Comparison of ENCODE assay signal across 36 cellular contexts in genomic region chr5:114989512-114989911, GRCh38.
"Had no signal": no experiment of that assay in that cellular context is flagged by ENCODE, and none has a peak within 500 bp of the region (broad histone marks: within the 10 kb centered on the region; RNA-seq: fewer than 3 reads in every experiment).

No MANE protein-coding gene starts in this region.

- H3K36me3 ChIP-seq: ascending aorta, cardiac muscle cell had no signal

- H3K27me3 Mint-ChIP-seq: activated CD4-positive, alpha-beta memory T cell treated with anti-CD3 and anti-CD28 coated beads, Interleukin-2, amount 10 ng/mL, durations not matched to agents 7 days and 5 days; activated CD4-positive, alpha-beta T cell treated with anti-CD3 and anti-CD28 coated beads, Interleukin-2, amount 10 ng/mL, durations not matched to agents 7 days and 5 days; activated CD8-positive, alpha-beta memory T cell treated with anti-CD3 and anti-CD28 coated beads, Interleukin-2, amount 10 ng/mL, durations not matched to agents 7 days and 5 days; activated naive CD4-positive, alpha-beta T cell treated with anti-CD3 and anti-CD28 coated beads, Interleukin-2, amount 10 ng/mL, durations not matched to agents 7 days and 5 days; activated naive CD4-positive, alpha-beta T cell treated with anti-CD3 and anti-CD28 coated beads, Interleukin-2, amount 50 U/mL, for 24 hours; activated naive CD8-positive, alpha-beta T cell treated with anti-CD3 and anti-CD28 coated beads, Interleukin-2, amount 10 ng/mL, durations not matched to agents 7 days and 5 days; activated naive CD8-positive, alpha-beta T cell treated with anti-CD3 and anti-CD28 coated beads, Interleukin-2, amount 50 U/mL, for 24 hours; activated T-cell treated with anti-CD3 and anti-CD28 coated beads, Interleukin-2, amount 50 U/mL, for 24 hours; central memory CD8-positive, alpha-beta T cell had no signal

- H3K4me3 Mint-ChIP-seq: activated CD4-positive, alpha-beta memory T cell treated with anti-CD3 and anti-CD28 coated beads, Interleukin-2, amount 10 ng/mL, durations not matched to agents 7 days and 5 days; activated CD4-positive, alpha-beta T cell treated with anti-CD3 and anti-CD28 coated beads for 36 hours; activated CD4-positive, alpha-beta T cell treated with anti-CD3 and anti-CD28 coated beads, Interleukin-2, amount 10 ng/mL, durations not matched to agents 7 days and 5 days; activated CD8-positive, alpha-beta memory T cell treated with anti-CD3 and anti-CD28 coated beads, Interleukin-2, amount 10 ng/mL, durations not matched to agents 7 days and 5 days; activated CD8-positive, alpha-beta T cell treated with anti-CD3 and anti-CD28 coated beads, Interleukin-2, amount 10 ng/mL, durations not matched to agents 7 days and 5 days; activated naive CD4-positive, alpha-beta T cell treated with anti-CD3 and anti-CD28 coated beads, Interleukin-2, amount 10 ng/mL, durations not matched to agents 7 days and 5 days; activated naive CD4-positive, alpha-beta T cell treated with anti-CD3 and anti-CD28 coated beads, Interleukin-2, amount 50 U/mL, for 24 hours; activated naive CD8-positive, alpha-beta T cell; activated naive CD8-positive, alpha-beta T cell treated with anti-CD3 and anti-CD28 coated beads, Interleukin-2, amount 10 ng/mL, durations not matched to agents 7 days and 5 days; activated naive CD8-positive, alpha-beta T cell treated with anti-CD3 and anti-CD28 coated beads, Interleukin-2, amount 50 U/mL, for 24 hours; activated T-cell treated with anti-CD3 and anti-CD28 coated beads, Interleukin-2, amount 50 U/mL, for 24 hours; brain; central memory CD8-positive, alpha-beta T cell; T-helper 1 cell treated with Interleukin-12 subunit alpha and Interleukin-12 subunit beta and Interleukin-4 antibody, amounts not matched to agents 30 μg/mL and 1 μg/mL, for 36 hours; T-helper 2 cell treated with Interferon-gamma antibody and Interleukin-4, amounts not matched to agents 5 μg/mL and 100 μg/mL, for 36 hours had no signal

- DNase-seq: activated CD4-positive, alpha-beta memory T cell treated with anti-CD3 and anti-CD28 coated beads, Interleukin-2, amount 10 ng/mL, durations not matched to agents 7 days and 5 days; activated CD4-positive, alpha-beta T cell treated with anti-CD3 and anti-CD28 coated beads for 1 hour; activated CD4-positive, alpha-beta T cell treated with anti-CD3 and anti-CD28 coated beads, Interleukin-2, amount 10 ng/mL, durations not matched to agents 7 days and 5 days; activated CD4-positive, alpha-beta T cell treated with anti-CD3 and anti-CD28 coated beads, Interleukin-2, amount 50 U/mL, for 48 hours; activated CD4-positive, CD25-positive, alpha-beta regulatory T cell; activated CD8-positive, alpha-beta memory T cell treated with anti-CD3 and anti-CD28 coated beads for 24 hours; activated CD8-positive, alpha-beta memory T cell treated with anti-CD3 and anti-CD28 coated beads, Interleukin-2, amount 10 ng/mL, durations not matched to agents 7 days and 5 days; activated CD8-positive, alpha-beta memory T cell treated with anti-CD3 and anti-CD28 coated beads, Interleukin-2, amount 50 U/mL, for 48 hours; activated CD8-positive, alpha-beta T cell treated with anti-CD3 and anti-CD28 coated beads, Interleukin-2, amount 10 ng/mL, durations not matched to agents 7 days and 5 days; activated effector memory CD4-positive, alpha-beta T cell treated with Interleukin-2 at 50 U/mL for 16 hours; activated gamma-delta T cell; activated naive CD4-positive, alpha-beta T cell treated with anti-CD3 and anti-CD28 coated beads, Interleukin-2, amount 10 ng/mL, durations not matched to agents 7 days and 5 days; activated naive CD4-positive, alpha-beta T cell treated with Interleukin-2 at 50 U/mL for 16 hours; activated naive CD8-positive, alpha-beta T cell treated with anti-CD3 and anti-CD28 coated beads, Interleukin-2, amount 10 ng/mL, durations not matched to agents 7 days and 5 days; activated naive CD8-positive, alpha-beta T cell treated with anti-CD3 and anti-CD28 coated beads, Interleukin-2, amount 50 U/mL, for 24 hours; activated T-cell treated with anti-CD3 and anti-CD28 coated beads, Interleukin-2, amount 50 U/mL, for 24 hours; activated T-cell treated with anti-CD3 and anti-CD28 coated beads, Interleukin-2, amount 50 U/mL, for 48 hours; amygdala; anterior cingulate cortex; caudate nucleus; cerebellar nuclear complex; T-helper 1 cell; T-helper 2 cell; T-helper 9 cell had no signal

- H3K4me1 ChIP-seq: ascending aorta had no signal

- H3K9me3 ChIP-seq: ascending aorta had no signal

- H3K27me3 ChIP-seq: ascending aorta, cardiac muscle cell had no signal

- H3K27ac Mint-ChIP-seq: activated CD4-positive, alpha-beta memory T cell treated with anti-CD3 and anti-CD28 coated beads, Interleukin-2, amount 10 ng/mL, durations not matched to agents 7 days and 5 days; activated CD4-positive, alpha-beta T cell treated with anti-CD3 and anti-CD28 coated beads for 36 hours; activated CD4-positive, alpha-beta T cell treated with anti-CD3 and anti-CD28 coated beads, Interleukin-2, amount 10 ng/mL, durations not matched to agents 7 days and 5 days; activated CD8-positive, alpha-beta memory T cell treated with anti-CD3 and anti-CD28 coated beads, Interleukin-2, amount 10 ng/mL, durations not matched to agents 7 days and 5 days; activated CD8-positive, alpha-beta T cell treated with anti-CD3 and anti-CD28 coated beads, Interleukin-2, amount 10 ng/mL, durations not matched to agents 7 days and 5 days; activated naive CD4-positive, alpha-beta T cell treated with anti-CD3 and anti-CD28 coated beads, Interleukin-2, amount 10 ng/mL, durations not matched to agents 7 days and 5 days; activated naive CD4-positive, alpha-beta T cell treated with anti-CD3 and anti-CD28 coated beads, Interleukin-2, amount 50 U/mL, for 24 hours; activated naive CD8-positive, alpha-beta T cell; activated naive CD8-positive, alpha-beta T cell treated with anti-CD3 and anti-CD28 coated beads, Interleukin-2, amount 10 ng/mL, durations not matched to agents 7 days and 5 days; activated naive CD8-positive, alpha-beta T cell treated with anti-CD3 and anti-CD28 coated beads, Interleukin-2, amount 50 U/mL, for 24 hours; activated T-cell treated with anti-CD3 and anti-CD28 coated beads, Interleukin-2, amount 50 U/mL, for 24 hours; activated T-helper 2 cell treated with anti-CD3 and anti-CD28 coated beads, Interferon-gamma antibody, Interleukin-2, Interleukin-4, amounts not matched to agents 10 μg/mL and 5 μg/mL and 100 μg/mL, durations not matched to agents 14 hours and 24 hours and 36 hours; brain; T-helper 1 cell treated with Interleukin-12 subunit alpha and Interleukin-12 subunit beta and Interleukin-4 antibody, amounts not matched to agents 30 μg/mL and 1 μg/mL, for 36 hours; T-helper 2 cell treated with Interferon-gamma antibody and Interleukin-4, amounts not matched to agents 5 μg/mL and 100 μg/mL, for 36 hours had no signal

- H3K36me3 Mint-ChIP-seq: activated CD8-positive, alpha-beta memory T cell treated with anti-CD3 and anti-CD28 coated beads, Interleukin-2, amount 10 ng/mL, durations not matched to agents 7 days and 5 days; activated naive CD4-positive, alpha-beta T cell treated with anti-CD3 and anti-CD28 coated beads, Interleukin-2, amount 10 ng/mL, durations not matched to agents 7 days and 5 days; activated naive CD4-positive, alpha-beta T cell treated with anti-CD3 and anti-CD28 coated beads, Interleukin-2, amount 50 U/mL, for 24 hours; activated naive CD8-positive, alpha-beta T cell; activated naive CD8-positive, alpha-beta T cell treated with anti-CD3 and anti-CD28 coated beads, Interleukin-2, amount 10 ng/mL, durations not matched to agents 7 days and 5 days; brain had no signal

- H3K27ac ChIP-seq: ascending aorta, cardiac muscle cell, VCaP had no signal

- H3K9me3 Mint-ChIP-seq: activated CD4-positive, alpha-beta memory T cell treated with anti-CD3 and anti-CD28 coated beads, Interleukin-2, amount 10 ng/mL, durations not matched to agents 7 days and 5 days; activated CD4-positive, alpha-beta T cell treated with anti-CD3 and anti-CD28 coated beads, Interleukin-2, amount 10 ng/mL, durations not matched to agents 7 days and 5 days; activated naive CD4-positive, alpha-beta T cell treated with anti-CD3 and anti-CD28 coated beads, Interleukin-2, amount 10 ng/mL, durations not matched to agents 7 days and 5 days; activated naive CD4-positive, alpha-beta T cell treated with anti-CD3 and anti-CD28 coated beads, Interleukin-2, amount 50 U/mL, for 24 hours; activated naive CD8-positive, alpha-beta T cell treated with anti-CD3 and anti-CD28 coated beads, Interleukin-2, amount 10 ng/mL, durations not matched to agents 7 days and 5 days; activated naive CD8-positive, alpha-beta T cell treated with anti-CD3 and anti-CD28 coated beads, Interleukin-2, amount 50 U/mL, for 24 hours; activated T-cell treated with anti-CD3 and anti-CD28 coated beads, Interleukin-2, amount 50 U/mL, for 24 hours; activated T-helper 2 cell treated with anti-CD3 and anti-CD28 coated beads, Interferon-gamma antibody, Interleukin-2, Interleukin-4, amounts not matched to agents 10 μg/mL and 5 μg/mL and 100 μg/mL, durations not matched to agents 14 hours and 24 hours and 36 hours; central memory CD8-positive, alpha-beta T cell; T-helper 1 cell treated with Interleukin-12 subunit alpha and Interleukin-12 subunit beta and Interleukin-4 antibody, amounts not matched to agents 30 μg/mL and 1 μg/mL, for 36 hours; T-helper 2 cell treated with Interferon-gamma antibody and Interleukin-4, amounts not matched to agents 5 μg/mL and 100 μg/mL, for 36 hours had no signal

- ATAC-seq: activated CD4-positive, alpha-beta T cell treated with anti-CD3 and anti-CD28 coated beads for 36 hours; activated CD4-positive, CD25-positive, alpha-beta regulatory T cell treated with anti-CD3 and anti-CD28 coated beads, Interleukin-2, amount 50 U/mL, for 24 hours; activated CD8-positive, alpha-beta memory T cell treated with anti-CD3 and anti-CD28 coated beads, Interleukin-2, amount 10 ng/mL, durations not matched to agents 7 days and 5 days; activated CD8-positive, alpha-beta T cell treated with anti-CD3 and anti-CD28 coated beads, Interleukin-2, amount 10 ng/mL, durations not matched to agents 7 days and 5 days; activated naive CD8-positive, alpha-beta T cell treated with anti-CD3 and anti-CD28 coated beads, Interleukin-2, amount 50 U/mL, for 24 hours had no signal

- H3K4me3 ChIP-seq: ascending aorta, cardiac muscle cell had no signal

- H3K4me1 Mint-ChIP-seq: activated CD4-positive, alpha-beta memory T cell treated with anti-CD3 and anti-CD28 coated beads, Interleukin-2, amount 10 ng/mL, durations not matched to agents 7 days and 5 days; activated CD4-positive, alpha-beta T cell treated with anti-CD3 and anti-CD28 coated beads for 36 hours; activated CD4-positive, alpha-beta T cell treated with anti-CD3 and anti-CD28 coated beads, Interleukin-2, amount 10 ng/mL, durations not matched to agents 7 days and 5 days; activated naive CD4-positive, alpha-beta T cell treated with anti-CD3 and anti-CD28 coated beads, Interleukin-2, amount 10 ng/mL, durations not matched to agents 7 days and 5 days; activated naive CD4-positive, alpha-beta T cell treated with anti-CD3 and anti-CD28 coated beads, Interleukin-2, amount 50 U/mL, for 24 hours; activated naive CD8-positive, alpha-beta T cell treated with anti-CD3 and anti-CD28 coated beads, Interleukin-2, amount 50 U/mL, for 24 hours; brain; central memory CD8-positive, alpha-beta T cell had no signal
